8 cellular contexts compared by ENCODE assay signal in the genomic region with DNA sequence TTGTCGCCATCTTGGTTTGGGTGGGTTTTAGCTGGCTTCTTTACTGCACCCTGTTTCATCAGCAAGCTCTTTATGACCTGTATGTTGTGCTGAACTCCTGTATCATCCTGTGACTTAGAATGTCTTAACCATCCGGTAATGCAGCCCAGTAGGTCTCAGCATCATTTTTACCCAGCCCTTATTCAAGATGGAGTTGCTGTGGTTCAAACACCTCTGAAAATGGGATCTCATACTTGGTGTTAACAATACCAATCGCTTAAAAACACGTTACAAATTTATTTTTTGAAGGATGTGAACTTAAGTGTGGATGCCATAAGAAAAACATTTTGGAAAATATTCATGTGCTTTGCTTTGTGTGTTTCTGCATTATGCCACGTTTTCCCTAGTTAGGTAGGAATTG. TPM values are rescaled to one million over a fixed set of nuclear protein-coding genes. Genes with fewer than 3 reads are reported as not detected.
"Had no signal": no experiment of that assay in that cellular context is flagged by ENCODE, and none has a peak within 500 bp of the region (broad histone marks: within the 10 kb centered on the region; RNA-seq: fewer than 3 reads in every experiment).

No MANE protein-coding gene starts in this region.

- ATAC-seq: HepG2 had no signal

- DNase-seq: GOT3, H7, HCEC 1CT, KG1 had no signal

- H3K36me3 Mint-ChIP-seq: IgD-negative memory B cell had no signal

- H3K27ac Mint-ChIP-seq: IgD-negative memory B cell had no signal

- H3K27ac ChIP-seq: HL-60 had no signal

- H3K4me1 Mint-ChIP-seq: IgD-negative memory B cell had no signal

- FAIRE-seq: HepG2 had no signal

RNA-seq across cellular contexts. Expression of gene PRR15, which starts 56.2 kb away (rescaled TPM):
- total RNA-seq: HT1080 had no signal
- polyA plus RNA-seq: IgD-negative memory B cell had no signal
